ENCODE assay signal across 13 cellular contexts in the genomic region with DNA sequence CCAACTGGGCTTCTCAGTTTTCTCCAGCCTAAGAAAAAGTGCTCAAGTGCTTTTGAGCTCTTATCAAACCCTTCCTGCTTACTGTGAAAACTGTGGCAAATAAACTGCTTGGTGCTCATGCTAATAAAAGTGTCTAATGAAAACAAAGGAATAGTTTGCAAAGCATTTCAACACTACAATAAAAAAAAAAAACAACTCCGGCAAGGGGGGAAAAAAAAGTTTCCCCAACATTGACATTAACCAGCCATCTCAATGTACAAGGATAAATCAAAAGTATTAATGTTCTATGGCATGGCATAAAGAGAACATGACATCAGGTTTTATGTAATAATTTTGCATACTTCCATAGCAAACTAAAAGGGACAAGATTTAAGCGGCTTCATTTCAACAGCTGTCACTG. TPM values are rescaled to one million over a fixed set of nuclear protein-coding genes. Genes with fewer than 3 reads are reported as not detected.
DNase-seq lines count a peak whose midpoint lies in the region; ATAC-seq and TF ChIP-seq lines count a peak whose summit lies in the region.
"Had no signal": no experiment of that assay in that cellular context is flagged by ENCODE, and none has a peak within 500 bp of the region (broad histone marks: within the 10 kb centered on the region; RNA-seq: fewer than 3 reads in every experiment).

No MANE protein-coding gene starts in this region.

- peaks cover 99% of the 10 kb centered on the region for H3K79me2 ChIP-seq in ACC112 (ENCODE audit: control insufficient read depth, insufficient read depth, low read length, unreplicated experiment)
- peaks cover 100% of the 10 kb centered on the region for H3K79me2 ChIP-seq in GM23338 (replicated peaks; ENCODE audit: insufficient read depth)
- H3K79me2 ChIP-seq in neural cell (replicated peaks; ENCODE audit: insufficient read depth, low read length) = peaks cover 96% of the 10 kb centered on the region

- H3K4me1 ChIP-seq in ACC112 (ENCODE audit: control insufficient read depth, insufficient read depth, low read length, unreplicated experiment) (peaks cover 68% of the 10 kb centered on the region), GM23338 (ENCODE audit: insufficient read depth) (peaks cover 35% of the 10 kb centered on the region)

- no peaks in the 10 kb centered on the region for H3K9me3 Mint-ChIP-seq in GM23338

- no peak for TF ChIP-seq EP300 in neural cell (conservative IDR thresholded peaks at IDR 0.05; ENCODE audit: poor library complexity, severe bottlenecking)

- H3F3A ChIP-seq in GM23338 (replicated peaks; ENCODE audit: low read depth) = no peaks in the 10 kb centered on the region; the same call in 1 of the 2 replicates
- H3F3A ChIP-seq in neural cell (ENCODE audit: insufficient read depth, low read length, poor library complexity, severe bottlenecking) = no peaks in the 10 kb centered on the region

- H3K9ac ChIP-seq in neural cell (ENCODE audit: low read length) = no peak overlapping the region

- no peaks in the 10 kb centered on the region for H3K9me3 ChIP-seq in neural cell (ENCODE audit: low read length)
- H3K9me3 ChIP-seq: upper lobe of left lung had no signal

- H4K20me1 ChIP-seq in GM23338 (replicated peaks; ENCODE audit: insufficient read depth) = peaks cover 94% of the 10 kb centered on the region
- peaks cover 57% of the 10 kb centered on the region for H4K20me1 ChIP-seq in neural cell (ENCODE audit: insufficient read depth)

- peak overlapping the region; percentile 20; the same call in 1 of the 2 replicates for H3K27ac Mint-ChIP-seq in GM23338

- H3K27me3 Mint-ChIP-seq in GM23338 (ENCODE audit: insufficient read depth, low read depth, poor library complexity) = peaks cover 2% of the 10 kb centered on the region

- no peak for TF ChIP-seq RAD21 in neural cell (conservative IDR thresholded peaks at IDR 0.05)

- H3K36me3 ChIP-seq in ACC112 (ENCODE audit: insufficient read depth, low read length) = peaks cover 37% of the 10 kb centered on the region
- peaks cover 20% of the 10 kb centered on the region; the same call in 1 of the 2 replicates for H3K36me3 ChIP-seq in GM23338 (ENCODE audit: insufficient read depth)
- H3K36me3 ChIP-seq in neural cell (ENCODE audit: insufficient read depth, low read length) = no peaks in the 10 kb centered on the region

- TF ChIP-seq CTCF in GM23338 (conservative IDR thresholded peaks at IDR 0.05; ENCODE audit: low read depth in 2 of 2) (no peak), dorsolateral prefrontal cortex (IDR thresholded peaks at IDR 0.05 in 54 of 56, conservative IDR thresholded peaks at IDR 0.05 in 2 of 56; ENCODE audit: low read depth in 1 of 56, partially characterized antibody in 56 of 56) (no peak), neural cell (IDR thresholded peaks at IDR 0.05; ENCODE audit: poor library complexity, severe bottlenecking) (no peak), omental fat pad (IDR thresholded peaks at IDR 0.05) (no peak)

- no peak for DNase-seq in GM23338 (ENCODE audit: low spot score)
- no peak for DNase-seq in dorsolateral prefrontal cortex
- DNase-seq in DMS114 treated with DMSO at 0.1 percent for 48 hours (lab: John Stamatoyannopoulos, UW; ENCODE audit: unreplicated experiment) = no peak
- DNase-seq in NCI-H128 (lab: John Stamatoyannopoulos, UW; ENCODE audit: unreplicated experiment) = no peak
- no peak for DNase-seq in omental fat pad (ENCODE audit: low spot score)
- DNase-seq: amniotic stem cell, cortex of kidney, upper lobe of left lung had no signal

- H3K36me3 Mint-ChIP-seq in GM23338 (ENCODE audit: low read depth) = peaks cover 69% of the 10 kb centered on the region

- ATAC-seq in GM23338 (no peak), omental fat pad (ENCODE audit: low FRiP score) (no peak), GM18861 (IDR thresholded peaks at IDR 0.05; ENCODE audit: unreplicated experiment) (no peak)
- ATAC-seq: esophagus mucosa had no signal

- no peaks in the 10 kb centered on the region for H3K9me2 ChIP-seq in GM23338 (ENCODE audit: insufficient read depth)
- H3K9me2 ChIP-seq in neural cell (ENCODE audit: insufficient read depth, low read length) = no peaks in the 10 kb centered on the region

- peak overlapping the region; percentile 5; the same call in 1 of the 2 replicates for H3K27ac ChIP-seq in ACC112 (ENCODE audit: low read depth, low read length)
- H3K27ac ChIP-seq in GM23338 (ENCODE audit: low read depth) = no peak overlapping the region
- peak overlapping the region in 31 of 59 donors; percentile 1 to 70 (median 24) for H3K27ac ChIP-seq in dorsolateral prefrontal cortex
- H3K27ac ChIP-seq in neural cell (ENCODE audit: low read length) = no peak overlapping the region
- H3K27ac ChIP-seq: upper lobe of left lung had no signal

- no peak overlapping the region for H3K4me3 Mint-ChIP-seq in GM23338

- H3K4me2 ChIP-seq in GM23338 (no peak overlapping the region), neural cell (ENCODE audit: low read length) (no peak overlapping the region)

- intact Hi-C loops in dorsolateral prefrontal cortex (cut with DNase I) = no loop called here

- H3K4me3 ChIP-seq in ACC112 (ENCODE audit: low read depth, low read length) = no peak overlapping the region
- no peak overlapping the region for H3K4me3 ChIP-seq in GM23338
- H3K4me3 ChIP-seq in dorsolateral prefrontal cortex = peak overlapping the region in 49 of 59 donors; percentile 1 to 100 (median 94)
- peak overlapping the region; percentile 76 for H3K4me3 ChIP-seq in neural cell (ENCODE audit: low read length)
- H3K4me3 ChIP-seq: upper lobe of left lung had no signal

- peaks cover 51% of the 10 kb centered on the region for H3K4me1 Mint-ChIP-seq in GM23338

- no peak overlapping the region for H2AFZ ChIP-seq in ACC112 (ENCODE audit: low read length, unreplicated experiment)
- H2AFZ ChIP-seq in GM23338 = no peak overlapping the region
- no peak overlapping the region for H2AFZ ChIP-seq in neural cell (ENCODE audit: low read depth, low read length)

- H3K27me3 ChIP-seq in ACC112 (ENCODE audit: insufficient read depth, low read length) (no peaks in the 10 kb centered on the region), GM23338 (ENCODE audit: insufficient read depth) (no peaks in the 10 kb centered on the region), dorsolateral prefrontal cortex (no peaks in the 10 kb centered on the region), neural cell (ENCODE audit: insufficient read depth, low read depth, low read length) (no peaks in the 10 kb centered on the region)
- H3K27me3 ChIP-seq: upper lobe of left lung had no signal

TF ChIP-seq in GM23338, 12 proteins besides CTCF, POLR2A, EP300 and RAD21:
- TF ChIP-seq NANOG (IDR thresholded peaks at IDR 0.05; ENCODE audit: borderline replicate concordance) (no peak), POLR2AphosphoS5 (IDR thresholded peaks at IDR 0.05; ENCODE audit: low read depth) (no peak), ZNF114 (CRISPR knock-in tag; IDR thresholded peaks at IDR 0.05) (no peak)

TF ChIP-seq in neural cell, 6 proteins besides CTCF, POLR2A, EP300 and RAD21:
- TF ChIP-seq SMC3 (conservative IDR thresholded peaks at IDR 0.05; ENCODE audit: poor library complexity) (no peak), POLR2AphosphoS5 (IDR thresholded peaks at IDR 0.05) (no peak), EZH2 (IDR thresholded peaks at IDR 0.05; ENCODE audit: borderline replicate concordance, insufficient read depth, low read length, poor library complexity, severe bottlenecking) (no peak), MXI1 (conservative IDR thresholded peaks at IDR 0.05; ENCODE audit: poor library complexity, severe bottlenecking) (no peak), TAF1 (IDR thresholded peaks at IDR 0.05; ENCODE audit: low read depth) (no peak)
- TF ChIP-seq, protein P1, sequence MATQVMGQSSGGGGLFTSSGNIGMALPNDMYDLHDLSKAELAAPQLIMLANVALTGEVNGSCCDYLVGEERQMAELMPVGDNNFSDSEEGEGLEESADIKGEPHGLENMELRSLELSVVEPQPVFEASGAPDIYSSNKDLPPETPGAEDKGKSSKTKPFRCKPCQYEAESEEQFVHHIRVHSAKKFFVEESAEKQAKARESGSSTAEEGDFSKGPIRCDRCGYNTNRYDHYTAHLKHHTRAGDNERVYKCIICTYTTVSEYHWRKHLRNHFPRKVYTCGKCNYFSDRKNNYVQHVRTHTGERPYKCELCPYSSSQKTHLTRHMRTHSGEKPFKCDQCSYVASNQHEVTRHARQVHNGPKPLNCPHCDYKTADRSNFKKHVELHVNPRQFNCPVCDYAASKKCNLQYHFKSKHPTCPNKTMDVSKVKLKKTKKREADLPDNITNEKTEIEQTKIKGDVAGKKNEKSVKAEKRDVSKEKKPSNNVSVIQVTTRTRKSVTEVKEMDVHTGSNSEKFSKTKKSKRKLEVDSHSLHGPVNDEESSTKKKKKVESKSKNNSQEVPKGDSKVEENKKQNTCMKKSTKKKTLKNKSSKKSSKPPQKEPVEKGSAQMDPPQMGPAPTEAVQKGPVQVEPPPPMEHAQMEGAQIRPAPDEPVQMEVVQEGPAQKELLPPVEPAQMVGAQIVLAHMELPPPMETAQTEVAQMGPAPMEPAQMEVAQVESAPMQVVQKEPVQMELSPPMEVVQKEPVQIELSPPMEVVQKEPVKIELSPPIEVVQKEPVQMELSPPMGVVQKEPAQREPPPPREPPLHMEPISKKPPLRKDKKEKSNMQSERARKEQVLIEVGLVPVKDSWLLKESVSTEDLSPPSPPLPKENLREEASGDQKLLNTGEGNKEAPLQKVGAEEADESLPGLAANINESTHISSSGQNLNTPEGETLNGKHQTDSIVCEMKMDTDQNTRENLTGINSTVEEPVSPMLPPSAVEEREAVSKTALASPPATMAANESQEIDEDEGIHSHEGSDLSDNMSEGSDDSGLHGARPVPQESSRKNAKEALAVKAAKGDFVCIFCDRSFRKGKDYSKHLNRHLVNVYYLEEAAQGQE (IDR thresholded peaks at IDR 0.05; ENCODE audit: borderline replicate concordance) = no peak
TF ChIP-seq in neural cell: peak in this region for 0.

RNA-seq across cellular contexts. Expression of a gene that starts 6.5 kb away (rescaled TPM):
- total RNA-seq in GM23338 (2014; rRNA removed; shearing (Covaris generic)) = 401 and 483 TPM in 2 replicates
- polyA plus RNA-seq in GM23338 (2016; fragmentation: Nextera tagmentation; extraction: Ambion mirVana) (912 and 979 TPM in 2 replicates), neural cell (2,754 and 3,027 TPM in 2 replicates)
- total RNA-seq in dorsolateral prefrontal cortex (1,000 to 10,000 TPM in 105 of 120 experiments, 100 to 1,000 TPM in 15; 591 to 1,720 (median 1,301) TPM), omental fat pad (100 to 1,000 TPM; 424 to 636 (median 601) TPM)
- polyA minus RNA-seq in neural cell = 581 and 749 TPM in 2 replicates

RNA-seq across cellular contexts. Expression of a gene that starts 14.7 kb away (rescaled TPM):
- total RNA-seq in GM23338 (2014; rRNA removed; shearing (Covaris generic)) = 0.28 TPM in 1 of 2 replicates, not detected in the other
- not detected in 2 replicates for polyA plus RNA-seq in GM23338 (2016; fragmentation: Nextera tagmentation; extraction: Ambion mirVana)
- 1 to 10 TPM in 42 of 120 experiments, under 1 TPM in 47, not detected in 31; 0.29 to 2.8 (median 0.96) TPM for total RNA-seq in dorsolateral prefrontal cortex
- 0.98 TPM in 1 of 2 replicates, not detected in the other for polyA plus RNA-seq in neural cell
- 1.5 and 1.7 TPM in 2 replicates for polyA minus RNA-seq in neural cell
- 1 to 10 TPM in 1 of 4 donors, under 1 TPM in 2, not detected in 1; 0.46 to 1.2 (median 0.63) TPM for total RNA-seq in omental fat pad
- polyA plus RNA-seq: liver had no signal

Comparison
In these comparisons a context has a peak if more than half of its experiments do, and no peak if none do; other contexts are left out.
1. H3K27ac ChIP-seq: peak in ACC112 (single experiment) and dorsolateral prefrontal cortex (31 of 59); none in GM23338 (single experiment) and neural cell (single experiment).
2. H3K4me3 ChIP-seq: peak in dorsolateral prefrontal cortex (49 of 59) and neural cell (single experiment); none in ACC112 (single experiment) and GM23338 (single experiment).